8 cellular contexts compared by ENCODE assay signal in genomic region chr15:60006203-60006782, GRCh38. TPM values are rescaled to one million over a fixed set of nuclear protein-coding genes. Genes with fewer than 3 reads are reported as not detected.
DNase-seq lines count a peak whose midpoint lies in the region; ATAC-seq and TF ChIP-seq lines count a peak whose summit lies in the region.

No MANE protein-coding gene starts in this region.

- H3K4me3 ChIP-seq in endodermal cell (ENCODE audit: low read length): peak overlapping the region; percentile 80

- peaks cover 99% of the 10 kb centered on the region for H3K27me3 ChIP-seq in endodermal cell (ENCODE audit: control insufficient read depth, insufficient read depth, low read length, poor library complexity, severe bottlenecking)

- no peaks in the 10 kb centered on the region for H3K36me3 ChIP-seq in endodermal cell (ENCODE audit: control insufficient read depth, insufficient read depth, low read length)

- peaks cover 3% of the 10 kb centered on the region for H3K9me3 Mint-ChIP-seq in activated CD4-positive, alpha-beta T cell treated with anti-CD3 and anti-CD28 coated beads, Interleukin-2, amount 10 ng/mL, durations not matched to agents 7 days and 5 days
- H3K9me3 Mint-ChIP-seq in endodermal cell: no peaks in the 10 kb centered on the region
- no peaks in the 10 kb centered on the region for H3K9me3 Mint-ChIP-seq in nephron
- H3K9me3 Mint-ChIP-seq in type B pancreatic cell: no peaks in the 10 kb centered on the region

- WGBS in endodermal cell (ENCODE audit: insufficient coverage in 1 of 2, insufficient read length in 1 of 2), 2 experiments: 1 to 3% methylated on average over 5 to 32 of the region's 32 CpGs

- H3K9ac ChIP-seq in endodermal cell (ENCODE audit: extremely low read depth, low read length, poor library complexity, severe bottlenecking): peak overlapping the region; percentile 1

- TF ChIP-seq CTCF in endodermal cell (conservative IDR thresholded peaks at IDR 0.05) (peak; percentile 20), nephron (IDR thresholded peaks at IDR 0.05; ENCODE audit: unreplicated experiment in 3 of 3) (no peak), type B pancreatic cell (conservative IDR thresholded peaks at IDR 0.05) (no peak)

- H3K36me3 Mint-ChIP-seq in activated CD4-positive, alpha-beta T cell treated with anti-CD3 and anti-CD28 coated beads, Interleukin-2, amount 10 ng/mL, durations not matched to agents 7 days and 5 days (ENCODE audit: low read depth): peaks cover 10% of the 10 kb centered on the region
- H3K36me3 Mint-ChIP-seq in endodermal cell (ENCODE audit: low read depth): no peaks in the 10 kb centered on the region
- H3K36me3 Mint-ChIP-seq in nephron (ENCODE audit: low read depth): no peaks in the 10 kb centered on the region
- no peaks in the 10 kb centered on the region for H3K36me3 Mint-ChIP-seq in type B pancreatic cell

- ATAC-seq in GM19438 (IDR thresholded peaks at IDR 0.05; ENCODE audit: low read depth, unreplicated experiment) (peak; percentile 64), GM21737 (IDR thresholded peaks at IDR 0.05; ENCODE audit: unreplicated experiment) (no peak)

- POLR2A ChIA-PET in activated CD4-positive, alpha-beta T cell treated with anti-CD3 and anti-CD28 coated beads, Interleukin-2, amount 10 ng/mL, durations not matched to agents 7 days and 5 days (lab: Charles Lee): interaction anchor here (0.5 to 0.7 kb wide), 2 partner anchors 29 to 121 kb away, joined by 3 to 4 read pairs; no protein-coding TSS in a partner anchor

- peak overlapping the region; percentile 93 for H3K27ac Mint-ChIP-seq in activated CD4-positive, alpha-beta T cell treated with anti-CD3 and anti-CD28 coated beads, Interleukin-2, amount 10 ng/mL, durations not matched to agents 7 days and 5 days
- peak overlapping the region; percentile 53 for H3K27ac Mint-ChIP-seq in endodermal cell
- no peak overlapping the region for H3K27ac Mint-ChIP-seq in nephron
- peak overlapping the region; percentile 44 for H3K27ac Mint-ChIP-seq in type B pancreatic cell

- CTCF ChIA-PET in activated CD4-positive, alpha-beta T cell treated with anti-CD3 and anti-CD28 coated beads, Interleukin-2, amount 10 ng/mL, durations not matched to agents 7 days and 5 days (lab: Charles Lee): interaction anchor here (0.7 to 1.7 kb wide), 2 partner anchors 38 to 121 kb away, joined by 3 to 4 read pairs; no protein-coding TSS in a partner anchor

- peaks cover 89% of the 10 kb centered on the region for H3K27me3 Mint-ChIP-seq in activated CD4-positive, alpha-beta T cell treated with anti-CD3 and anti-CD28 coated beads, Interleukin-2, amount 10 ng/mL, durations not matched to agents 7 days and 5 days
- peaks cover 86% of the 10 kb centered on the region for H3K27me3 Mint-ChIP-seq in endodermal cell (ENCODE audit: insufficient read depth)
- H3K27me3 Mint-ChIP-seq in nephron (ENCODE audit: low read depth): peaks cover 100% of the 10 kb centered on the region
- peaks cover 99% of the 10 kb centered on the region for H3K27me3 Mint-ChIP-seq in type B pancreatic cell

- peak overlapping the region; percentile 91 for H3K4me3 Mint-ChIP-seq in activated CD4-positive, alpha-beta T cell treated with anti-CD3 and anti-CD28 coated beads, Interleukin-2, amount 10 ng/mL, durations not matched to agents 7 days and 5 days
- H3K4me3 Mint-ChIP-seq in endodermal cell (peak overlapping the region; percentile 70), nephron (peak overlapping the region; percentile 78 to 84 (median 81)), type B pancreatic cell (peak overlapping the region; percentile 87)

- DNase-seq in AG20443 (ENCODE audit: low spot score) (peak; percentile 55), LoVo (ENCODE audit: low spot score) (peak; percentile 52), endodermal cell (peak; percentile 92), type B pancreatic cell (ENCODE audit: extremely low spot score, unreplicated experiment) (no peak)
- peak; percentile 81 for DNase-seq in activated CD4-positive, alpha-beta T cell treated with anti-CD3 and anti-CD28 coated beads, Interleukin-2, amount 10 ng/mL, durations not matched to agents 7 days and 5 days

- H3K27ac ChIP-seq in endodermal cell (ENCODE audit: low read depth, low read length): no peak overlapping the region

- no peaks in the 10 kb centered on the region for H3K9me3 ChIP-seq in endodermal cell (ENCODE audit: control insufficient read depth, low read length)

- H3K4me1 Mint-ChIP-seq in activated CD4-positive, alpha-beta T cell treated with anti-CD3 and anti-CD28 coated beads, Interleukin-2, amount 10 ng/mL, durations not matched to agents 7 days and 5 days: peaks cover 57% of the 10 kb centered on the region
- H3K4me1 Mint-ChIP-seq in endodermal cell: peaks cover 73% of the 10 kb centered on the region
- H3K4me1 Mint-ChIP-seq in nephron: peaks cover 26% of the 10 kb centered on the region
- peaks cover 12% of the 10 kb centered on the region for H3K4me1 Mint-ChIP-seq in type B pancreatic cell (ENCODE audit: unreplicated experiment)

- H3K4me1 ChIP-seq in endodermal cell (ENCODE audit: control insufficient read depth, insufficient read depth, low read length): peaks cover 16% of the 10 kb centered on the region

RNA-seq across cellular contexts. Expression of gene FOXB1, which starts 2.2 kb away (rescaled TPM):
- under 1 TPM; 0.54 to 0.57 TPM for total RNA-seq in activated CD4-positive, alpha-beta T cell treated with anti-CD3 and anti-CD28 coated beads, Interleukin-2, amount 10 ng/mL, durations not matched to agents 7 days and 5 days
- total RNA-seq in endodermal cell: under 1 TPM in 1 of 2 donors, not detected in 1; 0.73 TPM
- 10.3 TPM for polyA plus RNA-seq in endodermal cell (2013, experiment 1 of 2)
- 8.7 TPM for polyA plus RNA-seq in endodermal cell (2013, experiment 2 of 2)
- 0.60 TPM in 1 of 2 replicates, not detected in the other for total RNA-seq in type B pancreatic cell (ENCODE audit: low replicate concordance)

Comparison
In these comparisons a context has a peak if more than half of its experiments do, and no peak if none do; other contexts are left out.
1. H3K27ac Mint-ChIP-seq: peak in activated CD4-positive, alpha-beta T cell treated with anti-CD3 and anti-CD28 coated beads, Interleukin-2, amount 10 ng/mL, durations not matched to agents 7 days and 5 days (single experiment), endodermal cell (single experiment) and type B pancreatic cell (single experiment); none in nephron (0 of 3).
2. Peak in every context shown above with its lines, with median percentiles within 50 percentile points of each other: H3K4me3 Mint-ChIP-seq.